ENCODE assay signal across 19 cellular contexts in the genomic region with DNA sequence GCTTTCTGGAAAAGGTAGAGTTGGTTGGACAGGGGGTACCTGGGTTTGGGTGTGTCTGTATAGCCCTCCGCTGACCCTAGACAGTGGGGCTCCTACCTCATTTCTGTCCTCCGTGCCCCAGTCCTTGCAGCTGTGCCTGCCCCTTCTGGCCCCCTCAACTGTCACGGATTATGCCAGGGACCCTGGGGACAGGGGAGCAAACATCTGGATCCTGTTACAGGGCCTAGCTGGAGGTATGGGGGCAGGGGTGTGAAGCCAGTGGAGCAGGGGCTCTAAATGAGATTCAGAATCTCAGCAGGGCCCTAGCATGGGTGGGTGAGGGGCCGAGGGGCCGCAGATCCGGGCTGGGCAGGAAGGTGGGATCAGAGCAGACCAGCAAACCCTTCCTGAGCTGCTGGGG.
"Had no signal": no experiment of that assay in that cellular context is flagged by ENCODE, and none has a peak within 500 bp of the region (broad histone marks: within the 10 kb centered on the region; RNA-seq: fewer than 3 reads in every experiment).

No MANE protein-coding gene starts in this region.

- H3K9me3 ChIP-seq: SJSA1 had no signal

- DNase-seq: KBM-7, MV-4-11, NCI-H1048, NCI-H1105, NCI-H1417, NCI-H1436 treated with DMSO at 0.1 percent for 48 hours, NCI-H1694, NCI-H187 treated with DMSO at 0.1 percent for 48 hours, NCI-H2029 treated with DMSO at 0.1 percent for 48 hours, NCI-H2171 treated with DMSO at 0.1 percent for 48 hours, NCI-H345, NCI-H446 treated with DMSO at 0.1 percent for 48 hours, NCI-H510A treated with DMSO at 0.1 percent for 48 hours, NCI-H526, SHP77 treated with DMSO at 0.1 percent for 48 hours had no signal

- H3K4me3 ChIP-seq: SJSA1, SK-N-MC had no signal

- ATAC-seq: Right ventricle myocardium inferior had no signal

- H3K36me3 ChIP-seq: SJSA1 had no signal

- H3K4me1 ChIP-seq: SJSA1 had no signal

- H3K27ac ChIP-seq: RWPE1, SJSA1, SK-N-MC had no signal
